In the genomic region with DNA sequence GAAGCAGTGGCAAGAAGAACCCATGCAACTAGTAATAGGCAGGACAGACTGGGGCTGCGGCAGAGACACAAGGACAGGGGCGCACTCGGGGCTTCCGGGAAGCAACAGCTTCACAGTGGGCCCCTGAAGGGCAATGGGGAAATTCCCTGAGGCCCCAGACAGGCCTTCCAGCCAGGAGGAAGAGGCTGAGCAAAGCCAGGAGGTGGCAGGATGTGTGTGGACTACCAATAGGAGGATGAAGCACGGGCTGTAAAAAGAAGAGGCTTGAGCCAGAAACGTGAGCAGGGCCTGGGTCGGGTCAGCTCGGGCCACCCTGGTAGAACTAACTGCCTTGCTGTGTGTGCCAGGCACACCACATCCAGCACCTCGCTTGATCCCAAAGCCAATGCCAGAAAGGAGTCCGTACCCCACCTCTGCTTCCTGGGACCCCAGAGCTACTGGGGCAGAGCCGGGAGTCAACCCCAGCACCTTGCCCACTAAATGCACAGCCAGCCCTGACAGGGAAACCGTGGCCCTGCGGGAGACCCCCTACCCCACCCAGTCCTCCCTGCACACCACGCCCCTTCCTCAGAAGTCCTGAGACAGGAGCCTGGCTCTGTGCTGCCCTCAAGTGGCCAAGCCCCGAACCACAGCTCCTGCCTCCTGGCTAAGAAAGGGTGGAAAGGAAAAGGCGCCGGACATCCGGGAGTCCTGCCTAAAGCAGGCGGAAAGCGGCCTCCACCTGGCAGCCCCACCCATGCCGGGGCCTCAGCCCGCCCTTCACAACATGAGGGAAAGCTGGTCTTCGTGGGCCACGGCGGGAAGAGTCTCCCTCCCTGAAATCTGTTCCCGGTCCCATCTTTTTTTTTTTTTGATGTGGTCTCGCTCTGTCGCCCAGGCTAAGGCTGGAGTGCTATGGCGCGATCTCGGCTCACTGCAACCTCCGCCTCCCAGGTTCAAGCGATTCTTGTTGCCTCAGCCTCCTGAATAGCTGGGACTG, we compare ENCODE assay signal across 1 cellular context.
TF ChIP-seq lines count a peak whose summit lies in the region.

No MANE protein-coding gene starts in this region.

TF ChIP-seq in K562, 482 proteins besides CTCF, POLR2A, EP300 and RAD21 (continued from another document and continues in another):
- TF ChIP-seq TRIM25 (IDR thresholded peaks at IDR 0.05; ENCODE audit: borderline replicate concordance) (no peak), RBM25 (IDR thresholded peaks at IDR 0.05; ENCODE audit: low read depth, low read length, severe bottlenecking) (no peak), HDAC8 (tag; IDR thresholded peaks at IDR 0.05) (peak; percentile 54; the same call in 1 of the 2 replicates), MCM2 (IDR thresholded peaks at IDR 0.05; ENCODE audit: low read depth) (no peak), POLR2AphosphoS2 (IDR thresholded peaks at IDR 0.05; ENCODE audit: low read length) (no peak), ZBTB9 (CRISPR knock-in tag; IDR thresholded peaks at IDR 0.05) (no peak), ZNF668 (CRISPR knock-in tag; IDR thresholded peaks at IDR 0.05) (no peak), TRIM28 (IDR thresholded peaks at IDR 0.05) (no peak), NUFIP1 (IDR thresholded peaks at IDR 0.05; ENCODE audit: partially characterized antibody) (peak; percentile 52), CREM (IDR thresholded peaks at IDR 0.05; ENCODE audit: low read depth) (peak; percentile 31; the same call in 1 of the 2 replicates), NONO (IDR thresholded peaks at IDR 0.05; ENCODE audit: low read depth in 2 of 2, low read length in 1 of 2) (no peak), NBN (IDR thresholded peaks at IDR 0.05; ENCODE audit: low read depth) (no peak), FOXK1 (CRISPR knock-in tag; IDR thresholded peaks at IDR 0.05; ENCODE audit: borderline replicate concordance) (no peak), RBM39 (optimal IDR thresholded peaks at IDR 0.05; ENCODE audit: low read depth, low read length) (no peak), SRSF3 (IDR thresholded peaks at IDR 0.05; ENCODE audit: insufficient read depth, low read length) (no peak), PML (IDR thresholded peaks at IDR 0.05; ENCODE audit: low read length) (no peak), ILK (tag; IDR thresholded peaks at IDR 0.05; ENCODE audit: borderline replicate concordance, low read depth) (no peak), HNRNPK (IDR thresholded peaks at IDR 0.05; ENCODE audit: low read depth, low read length, poor library complexity, severe bottlenecking) (no peak), GTF2A2 (tag; IDR thresholded peaks at IDR 0.05) (no peak), NFE2 (IDR thresholded peaks at IDR 0.05; ENCODE audit: low read depth) (no peak), RNF2 (IDR thresholded peaks at IDR 0.05) (peak; percentile 21; the same call in 1 of the 2 replicates), RB1 (IDR thresholded peaks at IDR 0.05; ENCODE audit: low read depth) (peak; percentile 93), RNF219 (CRISPR knock-in tag; IDR thresholded peaks at IDR 0.05) (no peak), SNRNP70 (optimal IDR thresholded peaks at IDR 0.05; ENCODE audit: low read depth, low read length) (no peak), ADNP (tag; IDR thresholded peaks at IDR 0.05) (no peak), NFXL1 (CRISPR knock-in tag; IDR thresholded peaks at IDR 0.05) (no peak), BRD9 (IDR thresholded peaks at IDR 0.05; ENCODE audit: low read depth, partially characterized antibody) (no peak), SLC30A9 (CRISPR knock-in tag; IDR thresholded peaks at IDR 0.05) (no peak), DMBX1 (CRISPR knock-in tag; IDR thresholded peaks at IDR 0.05; ENCODE audit: borderline replicate concordance) (peak; percentile 51; the same call in 1 of the 2 replicates), CHAMP1 (IDR thresholded peaks at IDR 0.05) (no peak), ZNF444 (CRISPR knock-in tag; IDR thresholded peaks at IDR 0.05) (no peak), OTX1 (CRISPR knock-in tag; IDR thresholded peaks at IDR 0.05) (no peak), ZBTB8A (IDR thresholded peaks at IDR 0.05; ENCODE audit: partially characterized antibody) (no peak), ZKSCAN3 (CRISPR knock-in tag; IDR thresholded peaks at IDR 0.05) (no peak), TCF7 (IDR thresholded peaks at IDR 0.05; ENCODE audit: borderline replicate concordance) (no peak), ZNF23 (CRISPR knock-in tag; IDR thresholded peaks at IDR 0.05) (no peak), RUNX1 (IDR thresholded peaks at IDR 0.05; ENCODE audit: low read depth) (no peak), NFATC3 (IDR thresholded peaks at IDR 0.05) (no peak), HSF4 (CRISPR knock-in tag; IDR thresholded peaks at IDR 0.05; ENCODE audit: borderline replicate concordance) (no peak), ZFPM2 (CRISPR knock-in tag; IDR thresholded peaks at IDR 0.05) (no peak), RBM14 (IDR thresholded peaks at IDR 0.05; ENCODE audit: borderline replicate concordance, insufficient read depth, low read depth, low read length) (no peak), TOE1 (IDR thresholded peaks at IDR 0.05; ENCODE audit: borderline replicate concordance) (peak; percentile 7; the same call in 1 of the 2 replicates), TOE1 (CRISPR knock-in tag; IDR thresholded peaks at IDR 0.05; ENCODE audit: borderline replicate concordance, low read depth) (no peak), ZEB2 (IDR thresholded peaks at IDR 0.05) (0 out of 2 replicates have a peak, but pooled peaks have one; percentile 45), ATF1 (CRISPR knock-in tag; IDR thresholded peaks at IDR 0.05) (no peak), ATF1 (tag; IDR thresholded peaks at IDR 0.05) (peak; percentile 32; the same call in 1 of the 2 replicates)
- TF ChIP-seq, protein P1, sequence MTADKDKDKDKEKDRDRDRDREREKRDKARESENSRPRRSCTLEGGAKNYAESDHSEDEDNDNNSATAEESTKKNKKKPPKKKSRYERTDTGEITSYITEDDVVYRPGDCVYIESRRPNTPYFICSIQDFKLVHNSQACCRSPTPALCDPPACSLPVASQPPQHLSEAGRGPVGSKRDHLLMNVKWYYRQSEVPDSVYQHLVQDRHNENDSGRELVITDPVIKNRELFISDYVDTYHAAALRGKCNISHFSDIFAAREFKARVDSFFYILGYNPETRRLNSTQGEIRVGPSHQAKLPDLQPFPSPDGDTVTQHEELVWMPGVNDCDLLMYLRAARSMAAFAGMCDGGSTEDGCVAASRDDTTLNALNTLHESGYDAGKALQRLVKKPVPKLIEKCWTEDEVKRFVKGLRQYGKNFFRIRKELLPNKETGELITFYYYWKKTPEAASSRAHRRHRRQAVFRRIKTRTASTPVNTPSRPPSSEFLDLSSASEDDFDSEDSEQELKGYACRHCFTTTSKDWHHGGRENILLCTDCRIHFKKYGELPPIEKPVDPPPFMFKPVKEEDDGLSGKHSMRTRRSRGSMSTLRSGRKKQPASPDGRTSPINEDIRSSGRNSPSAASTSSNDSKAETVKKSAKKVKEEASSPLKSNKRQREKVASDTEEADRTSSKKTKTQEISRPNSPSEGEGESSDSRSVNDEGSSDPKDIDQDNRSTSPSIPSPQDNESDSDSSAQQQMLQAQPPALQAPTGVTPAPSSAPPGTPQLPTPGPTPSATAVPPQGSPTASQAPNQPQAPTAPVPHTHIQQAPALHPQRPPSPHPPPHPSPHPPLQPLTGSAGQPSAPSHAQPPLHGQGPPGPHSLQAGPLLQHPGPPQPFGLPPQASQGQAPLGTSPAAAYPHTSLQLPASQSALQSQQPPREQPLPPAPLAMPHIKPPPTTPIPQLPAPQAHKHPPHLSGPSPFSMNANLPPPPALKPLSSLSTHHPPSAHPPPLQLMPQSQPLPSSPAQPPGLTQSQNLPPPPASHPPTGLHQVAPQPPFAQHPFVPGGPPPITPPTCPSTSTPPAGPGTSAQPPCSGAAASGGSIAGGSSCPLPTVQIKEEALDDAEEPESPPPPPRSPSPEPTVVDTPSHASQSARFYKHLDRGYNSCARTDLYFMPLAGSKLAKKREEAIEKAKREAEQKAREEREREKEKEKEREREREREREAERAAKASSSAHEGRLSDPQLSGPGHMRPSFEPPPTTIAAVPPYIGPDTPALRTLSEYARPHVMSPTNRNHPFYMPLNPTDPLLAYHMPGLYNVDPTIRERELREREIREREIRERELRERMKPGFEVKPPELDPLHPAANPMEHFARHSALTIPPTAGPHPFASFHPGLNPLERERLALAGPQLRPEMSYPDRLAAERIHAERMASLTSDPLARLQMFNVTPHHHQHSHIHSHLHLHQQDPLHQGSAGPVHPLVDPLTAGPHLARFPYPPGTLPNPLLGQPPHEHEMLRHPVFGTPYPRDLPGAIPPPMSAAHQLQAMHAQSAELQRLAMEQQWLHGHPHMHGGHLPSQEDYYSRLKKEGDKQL (CRISPR knock-in tag; IDR thresholded peaks at IDR 0.05; ENCODE audit: borderline replicate concordance): no peak; the same call in 1 of the 2 replicates
- TF ChIP-seq, protein P2, sequence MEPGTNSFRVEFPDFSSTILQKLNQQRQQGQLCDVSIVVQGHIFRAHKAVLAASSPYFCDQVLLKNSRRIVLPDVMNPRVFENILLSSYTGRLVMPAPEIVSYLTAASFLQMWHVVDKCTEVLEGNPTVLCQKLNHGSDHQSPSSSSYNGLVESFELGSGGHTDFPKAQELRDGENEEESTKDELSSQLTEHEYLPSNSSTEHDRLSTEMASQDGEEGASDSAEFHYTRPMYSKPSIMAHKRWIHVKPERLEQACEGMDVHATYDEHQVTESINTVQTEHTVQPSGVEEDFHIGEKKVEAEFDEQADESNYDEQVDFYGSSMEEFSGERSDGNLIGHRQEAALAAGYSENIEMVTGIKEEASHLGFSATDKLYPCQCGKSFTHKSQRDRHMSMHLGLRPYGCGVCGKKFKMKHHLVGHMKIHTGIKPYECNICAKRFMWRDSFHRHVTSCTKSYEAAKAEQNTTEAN (CRISPR knock-in tag; IDR thresholded peaks at IDR 0.05): no peak
